ENCODE assay signal across 9 cellular contexts in genomic region chr10:18104223-18104872, GRCh38. TPM values are rescaled to one million over a fixed set of nuclear protein-coding genes. Genes with fewer than 3 reads are reported as not detected.
DNase-seq lines count a peak whose midpoint lies in the region; ATAC-seq, FAIRE-seq and TF ChIP-seq lines count a peak whose summit lies in the region.
"Had no signal": no experiment of that assay in that cellular context is flagged by ENCODE, and none has a peak within 500 bp of the region (broad histone marks: within the 10 kb centered on the region; RNA-seq: fewer than 3 reads in every experiment).

No MANE protein-coding gene starts in this region.

- intact Hi-C loops in Caco-2 (cut with micrococcal nuclease; ENCODE audit: unreplicated experiment) = loop anchor here (1.0 to 2.0 kb wide), 4 partner anchors 110 to 497 kb away; no protein-coding TSS in a partner anchor

- H3K27ac Mint-ChIP-seq in Caco-2 (ENCODE audit: unreplicated experiment) = no peak overlapping the region

- no peaks in the 10 kb centered on the region for H4K20me1 ChIP-seq in keratinocyte (ENCODE audit: control insufficient read depth, extremely low read depth, insufficient read depth, low read length)

- no TSS peak for BruUV-seq in Caco-2 (replicated peaks; lab: Mats Ljungman, UMichigan)

- H3K9me1 ChIP-seq in keratinocyte (ENCODE audit: control insufficient read depth, extremely low read depth, insufficient read depth, low read length) = no peaks in the 10 kb centered on the region

- TF ChIP-seq CTCF in Caco-2 (IDR thresholded peaks at IDR 0.05; ENCODE audit: insufficient read depth in 1 of 2, low read depth in 1 of 2, low read length in 1 of 2, severe bottlenecking in 1 of 2, unreplicated experiment in 1 of 2) = peak; percentile 86 to 90
- TF ChIP-seq CTCF in HEK293 (tag by site-specific recombination; IDR thresholded peaks at IDR 0.05) = peak; percentile 33; the same call in 1 of the 2 replicates
- TF ChIP-seq CTCF in brain microvascular endothelial cell (IDR thresholded peaks at IDR 0.05; ENCODE audit: low read depth, low read length, missing control alignments) = peak; percentile 77
- TF ChIP-seq CTCF in keratinocyte (optimal IDR thresholded peaks at IDR 0.05 in 1 of 3, IDR thresholded peaks at IDR 0.05 in 1 of 3, conservative IDR thresholded peaks at IDR 0.05 in 1 of 3; ENCODE audit: extremely low read depth in 1 of 3, insufficient read depth in 2 of 3, low read length in 3 of 3) = peak; percentile 46 to 67 (median 62)

- no peaks in the 10 kb centered on the region for H3K36me3 Mint-ChIP-seq in Caco-2 (ENCODE audit: insufficient read depth, unreplicated experiment)

- FAIRE-seq in keratinocyte (lab: Jason Lieb, UNC) = peak; percentile 91

- no peaks in the 10 kb centered on the region for H3K9me3 ChIP-seq in Caco-2
- H3K9me3 ChIP-seq in HEK293 (ENCODE audit: control insufficient read depth, insufficient read depth, low read depth, low read length) = no peaks in the 10 kb centered on the region
- no peaks in the 10 kb centered on the region for H3K9me3 ChIP-seq in SJSA1 (replicated peaks)
- H3K9me3 ChIP-seq in keratinocyte (ENCODE audit: control insufficient read depth, low read depth, low read length) = no peaks in the 10 kb centered on the region

- in situ Hi-C loops in brain microvascular endothelial cell (cut with HindIII; ENCODE audit: low pct_ligation_motif_present, low sequenced_read_pairs) = no loop called here

- no peak overlapping the region for H3K4me3 ChIP-seq in Caco-2 (ENCODE audit: low read depth, low read length)
- no peak overlapping the region for H3K4me3 ChIP-seq in HEK293 (ENCODE audit: low read depth, low read length)
- no peak overlapping the region for H3K4me3 ChIP-seq in SJSA1
- no peak overlapping the region for H3K4me3 ChIP-seq in brain microvascular endothelial cell (ENCODE audit: low read depth, low read length)
- no peak overlapping the region for H3K4me3 ChIP-seq in keratinocyte (ENCODE audit: control insufficient read depth in 2 of 3, extremely low read depth in 1 of 3, insufficient read depth in 2 of 3, low read depth in 1 of 3, low read length in 3 of 3)
- H3K4me3 ChIP-seq: skin epidermis had no signal

- CTCF ChIA-PET in Caco-2 (lab: Charles Lee) (no interaction called here), HEK293 (lab: Yijun Ruan, JAX) (interaction anchor here (0.6 to 2.4 kb wide), 14 partner anchors 12 to 1739 kb away, joined by 3 to 8 read pairs (median 4); no protein-coding TSS in a partner anchor)

- no peak overlapping the region for H3K4me2 ChIP-seq in keratinocyte (ENCODE audit: control insufficient read depth, extremely low read depth, insufficient read depth, low read depth, low read length)

- dilution Hi-C loops in keratinocyte (cut with MboI; ENCODE audit: extremely low pct_ligation_motif_present, low sequenced_read_pairs) = no loop called here

- no peak overlapping the region for H2AFZ ChIP-seq in keratinocyte (ENCODE audit: control insufficient read depth, low read length)

- no peaks in the 10 kb centered on the region for H3K27me3 ChIP-seq in Caco-2 (replicated peaks; ENCODE audit: control insufficient read depth, insufficient read depth, low read length)
- no peaks in the 10 kb centered on the region for H3K27me3 ChIP-seq in SJSA1 (replicated peaks)
- H3K27me3 ChIP-seq in brain microvascular endothelial cell (replicated peaks) = no peaks in the 10 kb centered on the region
- peaks cover 4% of the 10 kb centered on the region for H3K27me3 ChIP-seq in keratinocyte (ENCODE audit: control insufficient read depth, extremely low read depth, insufficient read depth, low read length)

- no peaks in the 10 kb centered on the region for H3K9me3 Mint-ChIP-seq in Caco-2 (ENCODE audit: unreplicated experiment)

- DNase-seq in Caco-2 = peak; percentile 49 to 65
- DNase-seq in SJSA1 (ENCODE audit: low read depth in 1 of 2, low spot score in 2 of 2) = peak; percentile 27 to 48
- DNase-seq in brain microvascular endothelial cell = peak; percentile 47
- DNase-seq in keratinocyte (ENCODE audit: low read depth, low spot score) = no peak
- peak; percentile 47 to 51 for DNase-seq in stimulated activated CD4-positive, alpha-beta T cell treated with anti-CD3 and anti-CD28 coated beads, Interleukin-2, amount 100 ng/mL, for 48 hours

- ATAC-seq in HG03469 (IDR thresholded peaks at IDR 0.05; ENCODE audit: unreplicated experiment) (no peak), HG03378 (IDR thresholded peaks at IDR 0.05; ENCODE audit: unreplicated experiment) (no peak)

- POLR2A ChIA-PET in Caco-2 (lab: Charles Lee) (no interaction called here), HEK293 (lab: Yijun Ruan, JAX) (no interaction called here)

- H3K36me3 ChIP-seq in Caco-2 (ENCODE audit: control insufficient read depth, insufficient read depth, low read length) (no peaks in the 10 kb centered on the region), HEK293 (ENCODE audit: control insufficient read depth in 2 of 2, insufficient read depth in 1 of 2, low read length in 2 of 2) (no peaks in the 10 kb centered on the region), SJSA1 (no peaks in the 10 kb centered on the region), brain microvascular endothelial cell (replicated peaks) (no peaks in the 10 kb centered on the region), keratinocyte (ENCODE audit: control insufficient read depth in 2 of 2, extremely low read depth in 1 of 2, insufficient read depth in 2 of 2, low read length in 2 of 2) (no peaks in the 10 kb centered on the region)

- H3K9ac ChIP-seq in keratinocyte (ENCODE audit: control insufficient read depth, extremely low read depth, insufficient read depth, low read length) = no peak overlapping the region

- H3K4me1 ChIP-seq in Caco-2 (no peaks in the 10 kb centered on the region), HEK293 (ENCODE audit: control insufficient read depth, insufficient read depth, low read length) (no peaks in the 10 kb centered on the region; the same call in 1 of the 2 replicates), SJSA1 (replicated peaks) (no peaks in the 10 kb centered on the region), keratinocyte (ENCODE audit: control insufficient read depth, extremely low read depth, insufficient read depth, low read length) (no peaks in the 10 kb centered on the region)

- H3K79me2 ChIP-seq in keratinocyte (ENCODE audit: control insufficient read depth, insufficient read depth, low read length) = no peaks in the 10 kb centered on the region

- H3K27ac ChIP-seq in HEK293 (ENCODE audit: extremely low read depth, low read depth, low read length) = no peak overlapping the region
- H3K27ac ChIP-seq in SJSA1 = no peak overlapping the region
- H3K27ac ChIP-seq in brain microvascular endothelial cell = no peak overlapping the region
- H3K27ac ChIP-seq in keratinocyte (ENCODE audit: control insufficient read depth, insufficient read depth, low read length) = no peak overlapping the region
- H3K27ac ChIP-seq: skin epidermis had no signal

- no peak overlapping the region for H3K4me3 Mint-ChIP-seq in Caco-2 (ENCODE audit: unreplicated experiment)

- peaks cover 14% of the 10 kb centered on the region for H3K27me3 Mint-ChIP-seq in Caco-2 (ENCODE audit: insufficient read depth, unreplicated experiment)

- H3K4me1 Mint-ChIP-seq in Caco-2 (ENCODE audit: low read depth, unreplicated experiment) = no peaks in the 10 kb centered on the region

TF ChIP-seq in HEK293, 187 proteins besides CTCF, POLR2A, EP300 and RAD21:
- no peak for TF ChIP-seq ZNF221 (tag by site-specific recombination; IDR thresholded peaks at IDR 0.05; ENCODE audit: borderline replicate concordance)
- peak; percentile 39 for TF ChIP-seq ZNF654 (tag by site-specific recombination; IDR thresholded peaks at IDR 0.05; ENCODE audit: low read depth)

RNA-seq across cellular contexts. Expression of gene CACNB2, which starts 35.9 kb away (rescaled TPM):
- total RNA-seq in Caco-2 (2022) = 0.98 and 1.8 TPM in 2 replicates
- not detected in 2 replicates for total RNA-seq in SJSA1 (2014; rRNA removed; shearing (Covaris generic))
- polyA plus RNA-seq in keratinocyte = 0.03 to 0.15 TPM in 2 of 3 replicates, not detected in the other
- 0.36 TPM for polyA plus RNA-seq in keratinocyte (2011; ENCODE audit: low read depth)
- 0.04 TPM in 1 of 2 replicates, not detected in the other for polyA plus RNA-seq in keratinocyte (2011; cell fraction: cytosol; rRNA removed)
- 0.13 and 0.27 TPM in 2 replicates for polyA plus RNA-seq in keratinocyte (2011; cell fraction: nucleus; rRNA removed)
- 0.07 and 0.51 TPM in 2 replicates for polyA plus RNA-seq in keratinocyte (2012; ENCODE audit: low replicate concordance)
- polyA minus RNA-seq in keratinocyte = not detected in 3 replicates
- polyA minus RNA-seq in keratinocyte (2011; cell fraction: cytosol; rRNA and poly(A)+ RNA removed) = not detected
- polyA minus RNA-seq in keratinocyte (2011; cell fraction: nucleus; rRNA and poly(A)+ RNA removed) = 1.6 TPM in 1 of 2 replicates, not detected in the other

Comparison
In these comparisons a context has a peak if more than half of its experiments do, and no peak if none do; other contexts are left out.
1. CTCF ChIP-seq: peak in every context shown above with its lines; median percentile 88 in Caco-2; 77 in brain microvascular endothelial cell; 62 in keratinocyte; 33 in HEK293.